In the genomic region with DNA sequence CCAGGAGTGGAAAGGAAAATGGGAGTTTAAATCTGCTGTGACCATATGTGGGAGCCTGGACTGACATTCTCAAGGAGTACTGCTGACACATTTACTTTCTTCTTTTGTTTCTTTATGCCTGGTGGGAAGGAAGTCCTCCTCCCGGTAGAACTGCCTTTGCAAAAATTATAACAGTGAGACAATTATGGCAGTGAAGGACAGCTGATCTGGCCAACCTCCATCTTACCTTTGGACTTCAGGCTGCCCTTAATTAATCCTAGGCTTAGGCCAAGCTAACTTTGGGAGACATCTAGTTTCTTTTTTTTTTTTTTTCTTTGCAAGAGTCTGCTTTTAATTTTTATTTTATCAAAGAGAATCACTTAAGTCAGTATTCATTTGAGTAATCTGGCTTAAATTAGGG, we compare ENCODE assay signal across 20 cellular contexts.
A peak's percentile ranks its signal among the peaks of the same experiment; 100 is the strongest.
DNase-seq lines count a peak whose midpoint lies in the region; ATAC-seq and TF ChIP-seq lines count a peak whose summit lies in the region.
"Had no signal": no experiment of that assay in that cellular context is flagged by ENCODE, and none has a peak within 500 bp of the region (broad histone marks: within the 10 kb centered on the region; RNA-seq: fewer than 3 reads in every experiment).

No MANE protein-coding gene starts in this region.

- H2AFZ ChIP-seq in KMS-11 (ENCODE audit: low read depth): 0 out of 2 replicates have a peak overlapping the region, but pooled peaks have one; percentile 0

- peaks cover 40 to 58% of the 10 kb centered on the region in 2 donors for H3K4me1 Mint-ChIP-seq in natural killer cell treated with Interleukin-12 subunit alpha and Interleukin-12 subunit beta and Interleukin-15 and Interleukin-18, amount 100 ng/mL, for 72 hours (ENCODE audit: low read depth in 2 of 2)
- H3K4me1 Mint-ChIP-seq in natural killer cell: peaks cover 33 to 45% of the 10 kb centered on the region in 2 donors
- peaks cover 46% of the 10 kb centered on the region for H3K4me1 Mint-ChIP-seq in T-helper 17 cell

- intact Hi-C loops in natural killer cell (cut with micrococcal nuclease): no loop called here

- no peak for DNase-seq in natural killer cell treated with Interleukin-12 subunit alpha and Interleukin-12 subunit beta and Interleukin-15 and Interleukin-18, amount 100 ng/mL, for 72 hours (ENCODE audit: low spot score)
- DNase-seq in natural killer cell (no peak), T-helper 17 cell (no peak), GOT3 (lab: John Stamatoyannopoulos, UW) (no peak)
- DNase-seq: Calu3; CD8-positive, alpha-beta memory T cell; DMS53; GDM1; NCI-H1092; NCI-H1436; NCI-H2029; NCI-H226; NCI-H510A treated with DMSO at 0.1 percent for 48 hours; NCI-H748 treated with DMSO at 0.1 percent for 48 hours; NK-92 treated with Interleukin-12 subunit alpha and Interleukin-12 subunit beta, amount 100 ng/mL, for 24 hours; SJCRH30 had no signal

- peak overlapping the region; percentile 23; the same call in 1 of the 2 replicates for H3K4me2 ChIP-seq in KMS-11

- H3K36me3 Mint-ChIP-seq in natural killer cell treated with Interleukin-12 subunit alpha and Interleukin-12 subunit beta and Interleukin-15 and Interleukin-18, amount 100 ng/mL, for 72 hours: no peaks in the 10 kb centered on the region
- H3K36me3 Mint-ChIP-seq in natural killer cell (no peaks in the 10 kb centered on the region), T-helper 17 cell (ENCODE audit: low read depth) (no peaks in the 10 kb centered on the region)
- H3K36me3 Mint-ChIP-seq: CD8-positive, alpha-beta memory T cell had no signal

- no peaks in the 10 kb centered on the region for H3K9me3 ChIP-seq in T-helper 17 cell (ENCODE audit: control insufficient read depth, low read length, poor library complexity, severe bottlenecking)
- H3K9me3 ChIP-seq: Peyer's patch, SJCRH30 had no signal

- peak overlapping the region; percentile 91 to 93 for H3K27ac Mint-ChIP-seq in natural killer cell treated with Interleukin-12 subunit alpha and Interleukin-12 subunit beta and Interleukin-15 and Interleukin-18, amount 100 ng/mL, for 72 hours
- H3K27ac Mint-ChIP-seq in natural killer cell (peak overlapping the region in 1 of 2 donors; percentile 16), T-helper 17 cell (peak overlapping the region; percentile 60)
- H3K27ac Mint-ChIP-seq: CD8-positive, alpha-beta memory T cell had no signal

- no peaks in the 10 kb centered on the region for H4K20me1 ChIP-seq in KMS-11 (ENCODE audit: insufficient read depth)

- H3K9ac ChIP-seq in KMS-11: no peak overlapping the region

- H3K9me3 Mint-ChIP-seq in natural killer cell treated with Interleukin-12 subunit alpha and Interleukin-12 subunit beta and Interleukin-15 and Interleukin-18, amount 100 ng/mL, for 72 hours: no peaks in the 10 kb centered on the region
- H3K9me3 Mint-ChIP-seq in natural killer cell: no peaks in the 10 kb centered on the region
- H3K9me3 Mint-ChIP-seq: CD8-positive, alpha-beta memory T cell had no signal

- TF ChIP-seq CTCF in natural killer cell (IDR thresholded peaks at IDR 0.05): no peak
- TF ChIP-seq CTCF in KMS-11 (conservative IDR thresholded peaks at IDR 0.05; ENCODE audit: low read depth, low read length): no peak

- no peaks in the 10 kb centered on the region for H3K36me3 ChIP-seq in KMS-11 (ENCODE audit: insufficient read depth)
- H3K36me3 ChIP-seq: Peyer's patch, SJCRH30 had no signal

- ATAC-seq in natural killer cell treated with Interleukin-12 subunit alpha and Interleukin-12 subunit beta and Interleukin-15 and Interleukin-18, amount 100 ng/mL, for 72 hours: no peak
- ATAC-seq in natural killer cell (no peak), T-helper 17 cell (no peak), GM18907 (IDR thresholded peaks at IDR 0.05; ENCODE audit: unreplicated experiment) (no peak), GM19452 (IDR thresholded peaks at IDR 0.05; ENCODE audit: unreplicated experiment) (no peak)

- H3K27me3 Mint-ChIP-seq in natural killer cell treated with Interleukin-12 subunit alpha and Interleukin-12 subunit beta and Interleukin-15 and Interleukin-18, amount 100 ng/mL, for 72 hours: no peaks in the 10 kb centered on the region
- no peaks in the 10 kb centered on the region for H3K27me3 Mint-ChIP-seq in natural killer cell (ENCODE audit: low read depth in 2 of 2)
- peaks cover 7% of the 10 kb centered on the region for H3K27me3 Mint-ChIP-seq in T-helper 17 cell

- H3K4me3 Mint-ChIP-seq in natural killer cell treated with Interleukin-12 subunit alpha and Interleukin-12 subunit beta and Interleukin-15 and Interleukin-18, amount 100 ng/mL, for 72 hours: no peak overlapping the region
- H3K4me3 Mint-ChIP-seq in natural killer cell (no peak overlapping the region), T-helper 17 cell (no peak overlapping the region)

- peaks cover 62% of the 10 kb centered on the region for H3K4me1 ChIP-seq in KMS-11 (ENCODE audit: low read depth, poor library complexity, severe bottlenecking)

- H3K27me3 ChIP-seq in KMS-11 (ENCODE audit: insufficient read depth, low read depth): no peaks in the 10 kb centered on the region
- H3K27me3 ChIP-seq: Peyer's patch, SJCRH30 had no signal

- no peak overlapping the region for H3K4me3 ChIP-seq in KMS-11 (IDR thresholded peaks at IDR 0.05; ENCODE audit: insufficient read depth, low read depth, low read length)
- H3K4me3 ChIP-seq: Peyer's patch, SJCRH30 had no signal

- H3K27ac ChIP-seq in KMS-11: no peak overlapping the region
- H3K27ac ChIP-seq: SJCRH30 had no signal

- H3K79me2 ChIP-seq in KMS-11 (ENCODE audit: insufficient read depth, low read depth): no peaks in the 10 kb centered on the region
